In the genomic region with DNA sequence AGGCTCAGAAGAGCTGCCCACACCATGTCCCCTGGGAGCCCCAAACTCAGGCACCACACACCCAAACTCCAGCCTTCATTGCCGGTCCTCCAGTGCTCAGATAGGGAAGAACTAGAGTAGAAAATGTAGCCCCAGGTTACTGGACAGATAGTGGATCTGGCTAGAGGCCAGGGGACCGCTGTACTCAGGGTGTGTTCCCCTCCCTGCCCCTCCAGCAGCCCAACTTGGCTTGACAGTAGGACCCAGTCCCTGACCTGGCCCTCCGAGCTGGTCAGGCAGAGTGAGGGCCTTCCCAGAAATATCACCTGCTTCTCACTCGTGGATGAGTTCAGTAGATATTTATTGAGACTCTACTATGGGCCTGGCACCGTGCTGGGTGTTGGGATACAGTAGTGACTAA, we compare ENCODE assay signal across 18 cellular contexts.
A peak's percentile ranks its signal among the peaks of the same experiment; 100 is the strongest.
DNase-seq lines count a peak whose midpoint lies in the region; ATAC-seq and TF ChIP-seq lines count a peak whose summit lies in the region.
"Had no signal": no experiment of that assay in that cellular context is flagged by ENCODE, and none has a peak within 500 bp of the region (broad histone marks: within the 10 kb centered on the region; RNA-seq: fewer than 3 reads in every experiment).

No MANE protein-coding gene starts in this region.

- intact Hi-C loops in sigmoid colon (cut with DNase I): loop anchor here (10.0 kb wide), 2 partner anchors 374 to 424 kb away; no protein-coding TSS in a partner anchor
- intact Hi-C loops in testis (cut with DNase I; ENCODE audit: low total_unique reads): loop anchor here (10.0 kb wide), 1 partner anchor 196 kb away; no protein-coding TSS in a partner anchor

- 81 to 88% methylated on average over 5 of the region's 5 CpGs for WGBS in sigmoid colon, 2 donors
- 95 to 97% methylated on average over 3 to 5 of the region's 5 CpGs for WGBS in testis, 2 donors

- H3K4me3 ChIP-seq in sigmoid colon: no peak overlapping the region
- H3K4me3 ChIP-seq in testis: no peak overlapping the region

- H3K27me3 ChIP-seq in sigmoid colon (no peaks in the 10 kb centered on the region), testis (no peaks in the 10 kb centered on the region)

- H3K4me1 ChIP-seq in sigmoid colon (no peaks in the 10 kb centered on the region), testis (no peaks in the 10 kb centered on the region)

- H3K27ac ChIP-seq in sigmoid colon: no peak overlapping the region
- H3K27ac ChIP-seq in testis: no peak overlapping the region
- H3K27ac ChIP-seq: KMS-11, RWPE1 had no signal

- H3K9me3 ChIP-seq in sigmoid colon: no peaks in the 10 kb centered on the region
- no peaks in the 10 kb centered on the region for H3K9me3 ChIP-seq in testis

- TF ChIP-seq EP300 in sigmoid colon (IDR thresholded peaks at IDR 0.05): no peak

- peak; percentile 19 for DNase-seq in activated CD4-positive, CD25-positive, alpha-beta regulatory T cell treated with anti-CD3 and anti-CD28 coated beads, Interleukin-2, amount 50 U/mL, for 72 hours
- DNase-seq in NCI-H69 (lab: John Stamatoyannopoulos, UW) (peak; percentile 9), erythroblast (lab: John Stamatoyannopoulos, UW) (peak; percentile 22 to 50), sigmoid colon (peak; percentile 39), testis (no peak)
- no peak for DNase-seq in activated T-cell treated with anti-CD3 and anti-CD28 coated beads, Interleukin-2, amount 50 U/mL, for 1 hour
- DNase-seq: AML-193, HCEC 1CT, IMR-90, MV-4-11, NCI-H1105 treated with DMSO at 0.1 percent for 48 hours, NCI-H2029 treated with DMSO at 0.1 percent for 48 hours, NCI-H748 treated with DMSO at 0.1 percent for 48 hours had no signal

- H3K36me3 ChIP-seq in sigmoid colon (no peaks in the 10 kb centered on the region), testis (ENCODE audit: low read depth, missing control alignments) (no peaks in the 10 kb centered on the region)

- no peak for TF ChIP-seq CTCF in sigmoid colon (IDR thresholded peaks at IDR 0.05)
- no peak for TF ChIP-seq CTCF in testis (IDR thresholded peaks at IDR 0.05)

- no peak for TF ChIP-seq POLR2A in erythroblast (IDR thresholded peaks at IDR 0.05; ENCODE audit: low read length)
- no peak for TF ChIP-seq POLR2A in sigmoid colon (IDR thresholded peaks at IDR 0.05)
- TF ChIP-seq POLR2A in testis (IDR thresholded peaks at IDR 0.05): no peak

- no peak for ATAC-seq in activated CD4-positive, CD25-positive, alpha-beta regulatory T cell treated with anti-CD3 and anti-CD28 coated beads, Interleukin-2, amount 50 U/mL, for 24 hours
- no peak for ATAC-seq in HG03342 (IDR thresholded peaks at IDR 0.05; ENCODE audit: unreplicated experiment)
- ATAC-seq: SK-N-SH treated with all-trans-retinoic acid at 6 μM for 48 hours had no signal

Comparison
In these comparisons a context has a peak if more than half of its experiments do, and no peak if none do; other contexts are left out.
1. DNase-seq: peak in activated CD4-positive, CD25-positive, alpha-beta regulatory T cell treated with anti-CD3 and anti-CD28 coated beads, Interleukin-2, amount 50 U/mL, for 72 hours (single experiment), NCI-H69 (single experiment), erythroblast (2 of 2) and sigmoid colon (single experiment); none in testis (single experiment) and activated T-cell treated with anti-CD3 and anti-CD28 coated beads, Interleukin-2, amount 50 U/mL, for 1 hour (single experiment).